In genomic region chr6:108735310-108735990, GRCh38 we compare ENCODE assay signal across 23 cellular contexts.
A peak's percentile ranks its signal among the peaks of the same experiment; 100 is the strongest.
DNase-seq lines count a peak whose midpoint lies in the region; ATAC-seq, FAIRE-seq and TF ChIP-seq lines count a peak whose summit lies in the region.
"Had no signal": no experiment of that assay in that cellular context is flagged by ENCODE, and none has a peak within 500 bp of the region (broad histone marks: within the 10 kb centered on the region; RNA-seq: fewer than 3 reads in every experiment).

No MANE protein-coding gene starts in this region.

- WGBS in trophoblast cell (ENCODE audit: extremely low coverage, insufficient coverage, insufficient read length) = 100% methylated on average over 1 of the region's 2 CpGs

- no peaks in the 10 kb centered on the region for H3K36me3 Mint-ChIP-seq in activated T-cell treated with anti-CD3 and anti-CD28 coated beads, Interleukin-2, amount 50 U/mL, for 24 hours (ENCODE audit: low read depth)
- H3K36me3 Mint-ChIP-seq: activated naive CD8-positive, alpha-beta T cell treated with anti-CD3 and anti-CD28 coated beads, Interleukin-2, amount 10 ng/mL, durations not matched to agents 7 days and 5 days had no signal

- no peaks in the 10 kb centered on the region for H3K9me3 Mint-ChIP-seq in activated T-cell treated with anti-CD3 and anti-CD28 coated beads, Interleukin-2, amount 50 U/mL, for 24 hours
- H3K9me3 Mint-ChIP-seq: activated B cell treated with CpG ODN at 0.5 μM for 24 hours; activated naive CD8-positive, alpha-beta T cell treated with anti-CD3 and anti-CD28 coated beads, Interleukin-2, amount 10 ng/mL, durations not matched to agents 7 days and 5 days; CD4-positive, alpha-beta T cell had no signal

- H3K27me3 ChIP-seq in HCT116 (ENCODE audit: insufficient read depth, low read length) (no peaks in the 10 kb centered on the region), trophoblast cell (ENCODE audit: insufficient read depth, low read length) (no peaks in the 10 kb centered on the region)
- H3K27me3 ChIP-seq: dorsolateral prefrontal cortex had no signal

- RAD21 ChIA-PET in HCT116 (lab: Charles Lee; ENCODE audit: low non-redundant PET in 1 of 2, low total read pairs in 2 of 2, uncharacterized antibody in 2 of 2, unreplicated experiment in 2 of 2) = no interaction called here

- no peak for TF ChIP-seq POLR2A in HCT116 (IDR thresholded peaks at IDR 0.05; ENCODE audit: borderline replicate concordance, extremely low read depth, insufficient read depth, insufficient read length)

- no peak overlapping the region for H3K4me3 Mint-ChIP-seq in activated T-cell treated with anti-CD3 and anti-CD28 coated beads, Interleukin-2, amount 50 U/mL, for 24 hours
- H3K4me3 Mint-ChIP-seq: activated B cell treated with CpG ODN at 0.5 μM for 24 hours; activated naive CD8-positive, alpha-beta T cell treated with anti-CD3 and anti-CD28 coated beads, Interleukin-2, amount 10 ng/mL, durations not matched to agents 7 days and 5 days; CD4-positive, alpha-beta T cell had no signal

- peak overlapping the region; percentile 86 for H2AFZ ChIP-seq in HCT116 (ENCODE audit: low read depth, low read length, poor library complexity, severe bottlenecking)
- H2AFZ ChIP-seq in trophoblast cell (ENCODE audit: insufficient read depth, low read length, poor library complexity) = no peak overlapping the region

- H4K12ac ChIP-seq in trophoblast cell (ENCODE audit: low read depth, low read length) = no peak overlapping the region

- H3K4me2 ChIP-seq in HCT116 (ENCODE audit: low read length) = peak overlapping the region; percentile 94
- peak overlapping the region; percentile 17 for H3K4me2 ChIP-seq in trophoblast cell (ENCODE audit: low read length)

- H3K4ac ChIP-seq in trophoblast cell (ENCODE audit: low read depth, low read length) = peak overlapping the region; percentile 27

- H4K91ac ChIP-seq in trophoblast cell (ENCODE audit: low read depth, low read length) = peak overlapping the region; percentile 89

- peaks cover 3% of the 10 kb centered on the region for H3K27me3 Mint-ChIP-seq in activated T-cell treated with anti-CD3 and anti-CD28 coated beads, Interleukin-2, amount 50 U/mL, for 24 hours
- H3K27me3 Mint-ChIP-seq: CD4-positive, alpha-beta T cell had no signal

- peak overlapping the region; percentile 67 for H3K14ac ChIP-seq in trophoblast cell (ENCODE audit: low read length)

- POLR2A ChIA-PET in HCT116 (lab: Charles Lee) = interaction anchor here (1.2 kb wide), 2 partner anchors 68 to 175 kb away, joined by 3 to 5 read pairs; partner anchors contain the start of gene FOXO3

- H4K8ac ChIP-seq in trophoblast cell (ENCODE audit: low read depth, low read length) = peak overlapping the region; percentile 34

- no peak for TF ChIP-seq CTCF in HCT116 (IDR thresholded peaks at IDR 0.05 in 2 of 3, conservative IDR thresholded peaks at IDR 0.05 in 1 of 3; ENCODE audit: borderline replicate concordance in 1 of 3, insufficient read depth in 1 of 3, low read depth in 2 of 3, low read length in 2 of 3)

- H3K9me3 ChIP-seq in HCT116 (ENCODE audit: control insufficient read depth in 1 of 2, insufficient read depth in 1 of 2, low read depth in 1 of 2, low read length in 2 of 2) (no peaks in the 10 kb centered on the region), trophoblast cell (ENCODE audit: insufficient read depth, low read depth, low read length) (peaks cover 2% of the 10 kb centered on the region)

- H3K9ac ChIP-seq in HCT116 (ENCODE audit: low read length) (peak overlapping the region; percentile 70), trophoblast cell (ENCODE audit: low read length) (no peak overlapping the region)

- H3K9me2 ChIP-seq in HCT116 (ENCODE audit: insufficient read depth) = no peaks in the 10 kb centered on the region

- H4K20me1 ChIP-seq in HCT116 (ENCODE audit: insufficient read depth) = no peaks in the 10 kb centered on the region

- H2AK5ac ChIP-seq in trophoblast cell (ENCODE audit: low read length) = peak overlapping the region; percentile 68

- no peak for TF ChIP-seq RAD21 in HCT116 (IDR thresholded peaks at IDR 0.05; ENCODE audit: low read depth)

- FAIRE-seq in RCC 7860 (lab: Jason Lieb, UNC) = no peak
- FAIRE-seq: HTR-8/SVneo had no signal

- ATAC-seq in HCT116 (no peak), GM21528 (IDR thresholded peaks at IDR 0.05; ENCODE audit: low FRiP score, unreplicated experiment) (no peak)
- ATAC-seq: esophagus mucosa; sciatic nerve; stimulated activated naive CD8-positive, alpha-beta T cell treated with anti-CD3 and anti-CD28 coated beads, Interleukin-15, Interleukin-2, amounts not matched to agents 100 U/mL and 50 U/mL, for 24 hours had no signal

- peak overlapping the region; percentile 75 for H2BK12ac ChIP-seq in trophoblast cell (ENCODE audit: low read length)

- CTCF ChIA-PET in HCT116 (lab: Charles Lee) = no interaction called here

- H3K4me3 ChIP-seq in HCT116 (replicated peaks in 1 of 2; ENCODE audit: low read depth in 1 of 2, low read length in 2 of 2) = peak overlapping the region; percentile 42 to 53
- no peak overlapping the region for H3K4me3 ChIP-seq in trophoblast cell (ENCODE audit: low read depth, low read length)
- H3K4me3 ChIP-seq: dorsolateral prefrontal cortex had no signal

- H3K36me3 ChIP-seq in HCT116 (ENCODE audit: control insufficient read depth in 1 of 2, insufficient read depth in 2 of 2, low read length in 2 of 2) = no peaks in the 10 kb centered on the region
- H3K36me3 ChIP-seq in trophoblast cell (ENCODE audit: control insufficient read depth in 1 of 2, insufficient read depth in 2 of 2, low read length in 2 of 2) = no peaks in the 10 kb centered on the region

- H3K27ac Mint-ChIP-seq in activated T-cell treated with anti-CD3 and anti-CD28 coated beads, Interleukin-2, amount 50 U/mL, for 24 hours = no peak overlapping the region
- H3K27ac Mint-ChIP-seq: activated B cell treated with CpG ODN at 0.5 μM for 24 hours; activated naive CD8-positive, alpha-beta T cell treated with anti-CD3 and anti-CD28 coated beads, Interleukin-2, amount 10 ng/mL, durations not matched to agents 7 days and 5 days; CD4-positive, alpha-beta T cell had no signal

- no peak overlapping the region for H3K23ac ChIP-seq in trophoblast cell (ENCODE audit: low read length)

- peak; percentile 56 for DNase-seq in HCT116 (ENCODE audit: low read depth, low spot score)
- peak; percentile 29 for DNase-seq in RCC 7860 (ENCODE audit: low spot score)
- no peak for DNase-seq in epithelial cell of prostate (ENCODE audit: low read depth, low spot score)
- DNase-seq in trophoblast cell = peak; percentile 77 to 79
- no peak for DNase-seq in ureter (ENCODE audit: low spot score)
- no peak for DNase-seq in activated T-cell treated with anti-CD3 and anti-CD28 coated beads, Interleukin-2, amount 50 U/mL, for 1 hour
- DNase-seq in activated T-cell treated with anti-CD3 and anti-CD28 coated beads, Interleukin-2, amount 50 U/mL, for 24 hours = no peak
- DNase-seq: activated B cell treated with CpG ODN at 0.5 μM for 24 hours; activated CD4-positive, alpha-beta T cell treated with anti-CD3 and anti-CD28 coated beads, Interleukin-2, amount 50 U/mL, for 4 hours; activated effector memory CD4-positive, alpha-beta T cell treated with anti-CD3 and anti-CD28 coated beads, Interleukin-2, amount 50 U/mL, for 16 hours; activated naive CD8-positive, alpha-beta T cell treated with anti-CD3 and anti-CD28 coated beads, Interleukin-2, amount 10 ng/mL, durations not matched to agents 7 days and 5 days; CD4-positive, alpha-beta T cell; DMS153; dorsolateral prefrontal cortex; foreskin melanocyte; NCI-H187; NCI-H69; Right ventricle myocardium superior; stimulated activated naive CD8-positive, alpha-beta T cell treated with anti-CD3 and anti-CD28 coated beads, Interleukin-15, Interleukin-2, amounts not matched to agents 100 U/mL and 50 U/mL, for 24 hours had no signal

- H3K18ac ChIP-seq in trophoblast cell (ENCODE audit: low read length) = peak overlapping the region; percentile 31

- H3K4me1 ChIP-seq in HCT116 (ENCODE audit: control insufficient read depth in 1 of 2, insufficient read depth in 2 of 2, low read length in 2 of 2) = peaks cover 49 to 93% of the 10 kb centered on the region in 2 experiments
- peaks cover 40 to 51% of the 10 kb centered on the region in 2 experiments for H3K4me1 ChIP-seq in trophoblast cell (ENCODE audit: control insufficient read depth in 1 of 2, insufficient read depth in 2 of 2, low read length in 2 of 2)

- BruUV-seq in HCT116 (replicated peaks; lab: Mats Ljungman, UMichigan) = no TSS peak

- intact Hi-C loops in HCT116 (cut with micrococcal nuclease) = no loop called here

- H3K4me1 Mint-ChIP-seq in activated T-cell treated with anti-CD3 and anti-CD28 coated beads, Interleukin-2, amount 50 U/mL, for 24 hours (ENCODE audit: low read depth) = peaks cover 6% of the 10 kb centered on the region
- H3K4me1 Mint-ChIP-seq: activated naive CD8-positive, alpha-beta T cell treated with anti-CD3 and anti-CD28 coated beads, Interleukin-2, amount 10 ng/mL, durations not matched to agents 7 days and 5 days had no signal

- H2BK5ac ChIP-seq in trophoblast cell (ENCODE audit: low read depth, low read length, poor library complexity) = peak overlapping the region; percentile 81

- H3K79me1 ChIP-seq in trophoblast cell (ENCODE audit: low read length) = peaks cover 37% of the 10 kb centered on the region

- H2BK120ac ChIP-seq in trophoblast cell (ENCODE audit: insufficient read depth, low read length, poor library complexity) = peak overlapping the region; percentile 82

- H3K27ac ChIP-seq in HCT116 (ENCODE audit: low read depth, low read length) (peak overlapping the region; percentile 68), epithelial cell of prostate (peak overlapping the region; percentile 98), trophoblast cell (ENCODE audit: low read depth, low read length) (peak overlapping the region; percentile 94)
- H3K27ac ChIP-seq: dorsolateral prefrontal cortex had no signal

- H3K79me2 ChIP-seq in HCT116 (ENCODE audit: insufficient read depth, low read length) (no peaks in the 10 kb centered on the region), trophoblast cell (ENCODE audit: control insufficient read depth, insufficient read depth, low read length, poor library complexity) (peaks cover 1% of the 10 kb centered on the region)

TF ChIP-seq in HCT116, 20 proteins besides CTCF, POLR2A, EP300 and RAD21:
- TF ChIP-seq MAX (IDR thresholded peaks at IDR 0.05) = no peak
- no peak for TF ChIP-seq ATF3 (IDR thresholded peaks at IDR 0.05)
- no peak for TF ChIP-seq EZH2 (IDR thresholded peaks at IDR 0.05)
- no peak for TF ChIP-seq ZNF274 (IDR thresholded peaks at IDR 0.05; ENCODE audit: low read depth, low read length)

Comparison
In these comparisons a context has a peak if more than half of its experiments do, and no peak if none do; other contexts are left out.
1. DNase-seq: peak in HCT116 (single experiment), RCC 7860 (single experiment) and trophoblast cell (2 of 2); none in epithelial cell of prostate (single experiment), ureter (single experiment), activated T-cell treated with anti-CD3 and anti-CD28 coated beads, Interleukin-2, amount 50 U/mL, for 1 hour (single experiment) and activated T-cell treated with anti-CD3 and anti-CD28 coated beads, Interleukin-2, amount 50 U/mL, for 24 hours (single experiment).
2. Peak in every context shown above with its lines, with median percentiles within 50 percentile points of each other: H3K27ac ChIP-seq.